29 cellular contexts compared by ENCODE assay signal in the genomic region with DNA sequence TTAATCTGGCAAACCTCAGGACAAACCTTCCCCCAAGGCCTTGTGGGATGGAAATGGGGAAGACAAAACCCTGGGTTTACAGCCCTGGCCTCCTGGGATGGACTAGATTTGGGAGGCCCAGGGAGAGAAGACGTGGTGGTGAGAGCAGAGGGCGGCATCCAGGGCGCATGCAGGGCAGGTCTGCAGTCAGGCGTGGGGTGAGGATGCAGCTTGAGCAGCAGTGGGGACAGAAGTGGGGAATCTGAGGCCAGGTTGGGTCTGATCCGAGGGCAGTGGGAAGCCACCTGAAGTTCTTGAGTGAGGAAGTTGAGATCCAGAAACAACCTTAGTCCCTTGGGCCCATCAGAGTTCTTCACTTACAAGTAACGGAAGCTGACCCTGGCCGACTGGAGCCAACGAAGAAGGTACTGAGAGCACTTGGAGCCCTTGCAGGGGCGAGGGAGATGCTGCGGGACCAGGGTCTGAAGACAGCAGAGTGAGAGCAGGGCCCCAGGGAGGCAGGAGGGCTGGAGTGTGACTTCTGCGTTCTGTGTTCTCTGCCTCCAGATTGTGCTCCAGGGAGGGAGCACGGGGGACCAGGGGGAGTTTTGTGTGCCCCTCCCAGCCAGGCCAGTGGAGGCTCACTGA. TPM values are rescaled to one million over a fixed set of nuclear protein-coding genes. Genes with fewer than 3 reads are reported as not detected.
DNase-seq lines count a peak whose midpoint lies in the region; ATAC-seq, FAIRE-seq and TF ChIP-seq lines count a peak whose summit lies in the region.
"Had no signal": no experiment of that assay in that cellular context is flagged by ENCODE, and none has a peak within 500 bp of the region (broad histone marks: within the 10 kb centered on the region; RNA-seq: fewer than 3 reads in every experiment).

No MANE protein-coding gene starts in this region.

- H4K20me1 ChIP-seq in IMR-90 (ENCODE audit: insufficient read depth, low read length) (no peaks in the 10 kb centered on the region), K562 (replicated peaks; ENCODE audit: control insufficient read depth, insufficient read depth, low read length) (no peaks in the 10 kb centered on the region)

- no peak overlapping the region for H2BK120ac ChIP-seq in IMR-90 (ENCODE audit: low read depth, low read length)

- no peak overlapping the region for H3K23ac ChIP-seq in IMR-90 (ENCODE audit: low read depth, low read length)

- H4K91ac ChIP-seq in IMR-90 (ENCODE audit: insufficient read depth, low read depth, low read length) = no peak overlapping the region

- H3K18ac ChIP-seq in IMR-90 (ENCODE audit: low read depth, low read length) = no peak overlapping the region

- WGBS in IMR-90 (ENCODE audit: extremely low coverage in 2 of 2, insufficient read length in 1 of 2), 2 experiments = 100% methylated on average over 7 of the region's 12 CpGs; no CpG with 5 or more reads in 1 of the 2 experiments
- 49% methylated on average over 12 of the region's 12 CpGs for WGBS in K562 (ENCODE audit: insufficient coverage, low coverage, missing lambda C conversion rate)
- 87 to 95% methylated on average over 5 to 12 of the region's 12 CpGs for WGBS in testis, 2 donors

- DNase-seq in IMR-90 = no peak
- DNase-seq in K562 (ENCODE audit: extremely low read depth in 1 of 4, low spot score in 3 of 4) = no peak
- peak; percentile 47 for DNase-seq in posterior vena cava (ENCODE audit: low spot score)
- no peak for DNase-seq in kidney glomerular epithelial cell (lab: John Stamatoyannopoulos, UW)
- DNase-seq in testis = no peak
- DNase-seq: activated CD4-positive, alpha-beta T cell treated with anti-CD3 and anti-CD28 coated beads, Interleukin-2, amount 50 U/mL, for 48 hours; activated CD4-positive, CD25-positive, alpha-beta regulatory T cell treated with anti-CD3 and anti-CD28 coated beads, Interleukin-2, amount 50 U/mL, for 72 hours; activated naive CD4-positive, alpha-beta T cell treated with anti-CD3 and anti-CD28 coated beads for 36 hours; activated T-cell treated with anti-CD3 and anti-CD28 coated beads, Interleukin-2, amount 50 U/mL, for 72 hours; C1 segment of cervical spinal cord; DMS79 treated with DMSO at 0.1 percent for 48 hours; GDM1; KG1; NCI-H1417; NCI-H2081; NCI-H524 treated with DMSO at 0.1 percent for 48 hours; retina; Right ventricle myocardium superior; stimulated activated naive CD4-positive, alpha-beta T cell treated with Interleukin-2 at 50 U/mL for 16 hours had no signal

- no TSS peak for BruUV-seq in IMR-90 (replicated peaks; lab: Mats Ljungman, UMichigan)
- no TSS peak for BruUV-seq in K562 (replicated peaks; lab: Mats Ljungman, UMichigan)

- no peak overlapping the region for H2AK9ac ChIP-seq in IMR-90 (replicated peaks; ENCODE audit: low read depth, low read length, poor library complexity)

- ATAC-seq in IMR-90 (ENCODE audit: low read depth) (no peak), K562 (no peak), GM21390 (IDR thresholded peaks at IDR 0.05; ENCODE audit: unreplicated experiment) (no peak)
- ATAC-seq: gastrocnemius medialis; natural killer cell treated with Interleukin-12 subunit alpha and Interleukin-12 subunit beta and Interleukin-15 and Interleukin-18, amount 100 ng/mL, for 72 hours had no signal

- H3K4me2 ChIP-seq in IMR-90 (ENCODE audit: low read depth, low read length) (no peak overlapping the region), K562 (ENCODE audit: insufficient read depth, low read length) (no peak overlapping the region)

- TF ChIP-seq RAD21 in IMR-90 (IDR thresholded peaks at IDR 0.05; ENCODE audit: low read length) (no peak), K562 (CRISPR knock-in tag; conservative IDR thresholded peaks at IDR 0.05 in 1 of 2, IDR thresholded peaks at IDR 0.05 in 1 of 2) (no peak)

- no peak overlapping the region for H4K8ac ChIP-seq in IMR-90 (ENCODE audit: low read depth in 2 of 2, low read length in 2 of 2)

- intact Hi-C loops in IMR-90 (cut with micrococcal nuclease) = no loop called here
- intact Hi-C loops in K562 (cut with micrococcal nuclease) = no loop called here
- intact Hi-C loops in posterior vena cava (cut with DNase I) = no loop called here
- intact Hi-C loops in testis (cut with DNase I; ENCODE audit: low total_unique reads) = no loop called here

- H2BK20ac ChIP-seq in IMR-90 (ENCODE audit: low read depth, low read length) = no peak overlapping the region

- H3K79me1 ChIP-seq in IMR-90 (ENCODE audit: low read depth in 1 of 2, low read length in 2 of 2) = no peaks in the 10 kb centered on the region

- H3K56ac ChIP-seq in IMR-90 (ENCODE audit: extremely low read depth, insufficient read depth, low read length) = no peak overlapping the region

- H3K9me1 ChIP-seq in IMR-90 (ENCODE audit: insufficient read depth, low read length) = no peaks in the 10 kb centered on the region
- no peaks in the 10 kb centered on the region for H3K9me1 ChIP-seq in K562 (ENCODE audit: control insufficient read depth, insufficient read depth, low read length)

- H3K36me3 ChIP-seq in ACC112 (ENCODE audit: insufficient read depth, low read length) = no peaks in the 10 kb centered on the region
- H3K36me3 ChIP-seq in IMR-90 (ENCODE audit: control insufficient read depth, insufficient read depth, low read length) = no peaks in the 10 kb centered on the region
- H3K36me3 ChIP-seq in K562 (ENCODE audit: control insufficient read depth, insufficient read depth, low read length) = no peaks in the 10 kb centered on the region
- no peaks in the 10 kb centered on the region for H3K36me3 ChIP-seq in testis (ENCODE audit: low read depth, missing control alignments)
- H3K36me3 ChIP-seq: gastrocnemius medialis, MG63 had no signal

- no peak overlapping the region for H2BK15ac ChIP-seq in IMR-90 (ENCODE audit: low read depth, low read length)

- H3K14ac ChIP-seq in IMR-90 (replicated peaks; ENCODE audit: low read depth, low read length) = no peak overlapping the region

- H3K9me3 ChIP-seq in IMR-90 (ENCODE audit: control insufficient read depth, insufficient read depth, low read length) (no peaks in the 10 kb centered on the region), K562 (replicated peaks; ENCODE audit: control insufficient read depth, insufficient read depth, low read depth, low read length) (no peaks in the 10 kb centered on the region; the same call in 1 of the 2 replicates), testis (no peaks in the 10 kb centered on the region)
- H3K9me3 ChIP-seq: gastrocnemius medialis, MG63 had no signal

- no peaks in the 10 kb centered on the region for H3K79me2 ChIP-seq in ACC112 (ENCODE audit: control insufficient read depth, insufficient read depth, low read length, unreplicated experiment)
- no peaks in the 10 kb centered on the region for H3K79me2 ChIP-seq in K562 (ENCODE audit: control insufficient read depth, insufficient read depth, low read length)

- POLR2A ChIA-PET in IMR-90 (lab: Charles Lee; ENCODE audit: unreplicated experiment) (no interaction called here), K562 (lab: Yijun Ruan, JAX) (interaction anchor here (0.6 to 1.8 kb wide), 3 partner anchors 9 to 38 kb away, joined by 3 to 6 read pairs (median 4); no protein-coding TSS in a partner anchor)

- H3K9ac ChIP-seq in IMR-90 (ENCODE audit: low read depth, low read length) = no peak overlapping the region
- H3K9ac ChIP-seq in K562 (ENCODE audit: insufficient read depth in 1 of 2, low read depth in 2 of 2, low read length in 2 of 2) = no peak overlapping the region; a peak in 1 of 4 replicates
- H3K9ac ChIP-seq: GM23248 had no signal

- H2BK5ac ChIP-seq in IMR-90 (ENCODE audit: low read depth, low read length, poor library complexity, severe bottlenecking) = no peak overlapping the region

- dilution Hi-C loops in IMR-90 (cut with HindIII; ENCODE audit: low sequenced_read_pairs, unreplicated experiment) = no loop called here

- H4K5ac ChIP-seq in IMR-90 (ENCODE audit: low read depth, low read length) = no peak overlapping the region

- H3K27ac ChIP-seq in ACC112 (ENCODE audit: low read depth, low read length) (peak overlapping the region; percentile 54; the same call in 1 of the 2 replicates), IMR-90 (ENCODE audit: insufficient read depth, low read length) (no peak overlapping the region), K562 (ENCODE audit: extremely low read depth, low read depth, low read length) (no peak overlapping the region), testis (no peak overlapping the region)
- H3K27ac ChIP-seq: gastrocnemius medialis, skin epidermis had no signal

- H2AK5ac ChIP-seq in IMR-90 (ENCODE audit: low read depth, low read length) = no peak overlapping the region

- H3K4me1 ChIP-seq in ACC112 (ENCODE audit: control insufficient read depth, insufficient read depth, low read length, unreplicated experiment) = peaks cover 38% of the 10 kb centered on the region
- H3K4me1 ChIP-seq in IMR-90 (ENCODE audit: control insufficient read depth, insufficient read depth, low read length) = peaks cover 8% of the 10 kb centered on the region; the same call in 1 of the 2 replicates
- H3K4me1 ChIP-seq in K562 (replicated peaks in 1 of 2; ENCODE audit: control insufficient read depth in 2 of 2, insufficient read depth in 2 of 2, low read length in 2 of 2) = no peaks in the 10 kb centered on the region; a peak in 2 of 5 replicates
- peaks cover 7% of the 10 kb centered on the region for H3K4me1 ChIP-seq in testis
- H3K4me1 ChIP-seq: gastrocnemius medialis had no signal

- FAIRE-seq in K562 (lab: Jason Lieb, UNC) = no peak
- FAIRE-seq: endothelial cell of umbilical vein had no signal

- CTCF ChIA-PET in IMR-90 (lab: Yijun Ruan, JAX) = no interaction called here
- CTCF ChIA-PET in K562 (lab: Yijun Ruan, JAX; ENCODE audit: low intra/inter-chr PET ratio) = no interaction called here

- H2AFZ ChIP-seq in ACC112 (ENCODE audit: low read length, unreplicated experiment) (no peak overlapping the region), IMR-90 (replicated peaks; ENCODE audit: low read length, poor library complexity) (peak overlapping the region; percentile 21), K562 (ENCODE audit: low read depth, low read length) (no peak overlapping the region)
- H2AFZ ChIP-seq: GM23248 had no signal

- in situ Hi-C loops in IMR-90 (cut with MboI; ENCODE audit: low sequenced_read_pairs) = no loop called here
- in situ Hi-C loops in K562 (cut with MboI) = no loop called here

- no peak for TF ChIP-seq EP300 in K562 (IDR thresholded peaks at IDR 0.05; ENCODE audit: low read length)

- H3K4me3 ChIP-seq in ACC112 (ENCODE audit: low read depth, low read length) (no peak overlapping the region), IMR-90 (ENCODE audit: insufficient read depth, low read depth, low read length) (no peak overlapping the region), K562 (no peak overlapping the region), testis (no peak overlapping the region)
- H3K4me3 ChIP-seq: gastrocnemius medialis, GM23248, MG63, skin epidermis had no signal

- no peak for TF ChIP-seq CTCF in IMR-90 (conservative IDR thresholded peaks at IDR 0.05; ENCODE audit: low read depth, low read length)
- TF ChIP-seq CTCF in K562 (IDR thresholded peaks at IDR 0.05 in 2 of 3, conservative IDR thresholded peaks at IDR 0.05 in 1 of 3; ENCODE audit: insufficient read depth in 2 of 3, low read depth in 1 of 3, low read length in 3 of 3) = no peak
- no peak for TF ChIP-seq CTCF in testis (IDR thresholded peaks at IDR 0.05)

- no peak overlapping the region for H3K4ac ChIP-seq in IMR-90 (ENCODE audit: low read depth, low read length)

- H3K27me3 ChIP-seq in ACC112 (ENCODE audit: insufficient read depth, low read length) = no peaks in the 10 kb centered on the region
- H3K27me3 ChIP-seq in IMR-90 (ENCODE audit: control insufficient read depth, insufficient read depth, low read length) = no peaks in the 10 kb centered on the region; the same call in 1 of the 2 replicates
- H3K27me3 ChIP-seq in K562 (ENCODE audit: control insufficient read depth in 2 of 2, insufficient read depth in 2 of 2, low read length in 2 of 2) = no peaks in the 10 kb centered on the region
- H3K27me3 ChIP-seq in testis = no peaks in the 10 kb centered on the region
- H3K27me3 ChIP-seq: gastrocnemius medialis, MG63 had no signal

- no peak for TF ChIP-seq POLR2A in IMR-90 (IDR thresholded peaks at IDR 0.05; ENCODE audit: low read depth, low read length)
- TF ChIP-seq POLR2A in K562 (conservative IDR thresholded peaks at IDR 0.05) = no peak
- TF ChIP-seq POLR2A in testis (IDR thresholded peaks at IDR 0.05) = no peak

RNA-seq across cellular contexts. Expression of a gene that starts 42.0 kb away (rescaled TPM):
- total RNA-seq in IMR-90 (2012; rRNA removed) = under 0.01 TPM in 2 replicates
- 0.07 and 0.10 TPM in 2 replicates for polyA plus RNA-seq in IMR-90 (2012; rRNA removed)
- polyA plus RNA-seq in IMR-90 (2012; cell fraction: cytosol; rRNA removed) = 0.03 and 0.05 TPM in 2 replicates
- 1.3 and 1.7 TPM in 2 replicates for polyA plus RNA-seq in IMR-90 (2012; cell fraction: nucleus; rRNA removed; ENCODE audit: low replicate concordance)
- total RNA-seq in K562 (2011; cell fraction: chromatin; rRNA removed; ENCODE audit: low replicate concordance) = 4.4 and 8.6 TPM in 2 replicates
- total RNA-seq in K562 (2011; cell fraction: nucleolus; rRNA removed) = 2.4 and 3.2 TPM in 2 replicates
- total RNA-seq in K562 (2011; cell fraction: nucleoplasm; rRNA removed) = 3.6 and 4.8 TPM in 2 replicates
- total RNA-seq in K562 (2014; rRNA removed) = 0.04 TPM in 1 of 2 replicates, not detected in the other
- total RNA-seq in K562 (2014; rRNA removed; fragmentation: Illumina TruSeq; extraction: Trizol) = not detected in 2 replicates
- 0.07 TPM in 1 of 2 replicates, not detected in the other for total RNA-seq in K562 (2015; rRNA removed; fragmentation: Illumina TruSeq; extraction: Trizol)
- total RNA-seq in K562 (2021) = 0.09 and 0.16 TPM in 2 replicates
- 0.13 TPM in 1 of 2 replicates, not detected in the other for polyA plus RNA-seq in K562 (2011; rRNA removed)
- 0.07 TPM in 1 of 2 replicates, not detected in the other for polyA plus RNA-seq in K562 (2011; cell fraction: cytosol; rRNA removed)
- 0.20 and 1.3 TPM in 2 replicates for polyA plus RNA-seq in K562 (2011; cell fraction: nucleus; rRNA removed)
- polyA plus RNA-seq in K562 (2012) = 0.08 and 0.39 TPM in 2 replicates
- 0.06 TPM in 1 of 2 replicates, not detected in the other for polyA plus RNA-seq in K562 (2014; fragmentation: Illumina TruSeq; extraction: Trizol)
- polyA plus RNA-seq in K562 (2014; fragmentation: Nextera tagmentation; extraction: Ambion mirVana) = not detected
- polyA plus RNA-seq in K562 (2014; rRNA removed) = 0.04 and 0.08 TPM in 2 replicates
- 0.21 TPM in 1 of 2 replicates, not detected in the other for polyA minus RNA-seq in K562 (2011; rRNA and poly(A)+ RNA removed)
- polyA minus RNA-seq in K562 (2011; cell fraction: cytosol; rRNA and poly(A)+ RNA removed) = not detected in 2 replicates
- 0.11 and 0.67 TPM in 2 replicates for polyA minus RNA-seq in K562 (2011; cell fraction: nucleus; rRNA and poly(A)+ RNA removed)
- total RNA-seq in posterior vena cava = under 1 TPM; 0.09 to 0.10 TPM
- under 1 TPM; 0.39 to 0.99 TPM for total RNA-seq in testis
- 0.34 TPM for polyA plus RNA-seq in testis (ENCODE audit: insufficient read depth, low read depth, low replicate concordance)
- total RNA-seq: activated naive CD4-positive, alpha-beta T cell treated with anti-CD3 and anti-CD28 coated beads for 36 hours; activated T-cell treated with anti-CD3 and anti-CD28 coated beads, Interleukin-2, amount 50 U/mL, for 72 hours; endothelial cell of umbilical vein; gastrocnemius medialis; GM23248; lung microvascular endothelial cell; natural killer cell treated with Interleukin-12 subunit alpha and Interleukin-12 subunit beta and Interleukin-15 and Interleukin-18, amount 100 ng/mL, for 72 hours; Right ventricle myocardium superior; T-helper 2 cell treated with Interferon-gamma antibody and Interleukin-4, amounts not matched to agents 100 ng/mL and 5 ng/mL, for 36 hours had no signal
- polyA plus RNA-seq: endothelial cell of umbilical vein had no signal

RNA-seq across cellular contexts. Expression of a gene that starts 54.4 kb away (rescaled TPM):
- total RNA-seq in IMR-90 (2012; rRNA removed) = 0.56 and 0.90 TPM in 2 replicates
- polyA plus RNA-seq in IMR-90 (2012; rRNA removed) = 8.2 and 10.3 TPM in 2 replicates
- 4.7 and 16.0 TPM in 2 replicates for polyA plus RNA-seq in IMR-90 (2012; cell fraction: cytosol; rRNA removed)
- polyA plus RNA-seq in IMR-90 (2012; cell fraction: nucleus; rRNA removed; ENCODE audit: low replicate concordance) = 34.2 and 49.3 TPM in 2 replicates
- total RNA-seq in K562 (2011; cell fraction: chromatin; rRNA removed; ENCODE audit: low replicate concordance) = 19.3 and 33.1 TPM in 2 replicates
- total RNA-seq in K562 (2011; cell fraction: nucleolus; rRNA removed) = 12.5 and 16.5 TPM in 2 replicates
- 15.9 and 26.4 TPM in 2 replicates for total RNA-seq in K562 (2011; cell fraction: nucleoplasm; rRNA removed)
- 0.41 and 1.1 TPM in 2 replicates for total RNA-seq in K562 (2014; rRNA removed)
- total RNA-seq in K562 (2014; rRNA removed; fragmentation: Illumina TruSeq; extraction: Trizol) = 0.58 and 0.67 TPM in 2 replicates
- total RNA-seq in K562 (2015; rRNA removed; fragmentation: Illumina TruSeq; extraction: Trizol) = 2.1 and 2.2 TPM in 2 replicates
- total RNA-seq in K562 (2021) = 1.5 and 1.6 TPM in 2 replicates
- polyA plus RNA-seq in K562 (2011; rRNA removed) = 0.60 and 2.0 TPM in 2 replicates
- polyA plus RNA-seq in K562 (2011; cell fraction: cytosol; rRNA removed) = 0.38 and 4.3 TPM in 2 replicates
- 1.7 and 13.8 TPM in 2 replicates for polyA plus RNA-seq in K562 (2011; cell fraction: nucleus; rRNA removed)
- 4.3 and 41.5 TPM in 2 replicates for polyA plus RNA-seq in K562 (2012)
- polyA plus RNA-seq in K562 (2014; fragmentation: Illumina TruSeq; extraction: Trizol) = 0.68 and 1.4 TPM in 2 replicates
- under 1 TPM in 1 of 2 experiments, not detected in 1; 0.06 TPM for polyA plus RNA-seq in K562 (2014; fragmentation: Nextera tagmentation; extraction: Ambion mirVana)
- polyA plus RNA-seq in K562 (2014; rRNA removed) = 1.1 TPM in 2 replicates
- 1.4 TPM in 1 of 2 replicates, not detected in the other for polyA minus RNA-seq in K562 (2011; rRNA and poly(A)+ RNA removed)
- 0.86 TPM in 1 of 2 replicates, not detected in the other for polyA minus RNA-seq in K562 (2011; cell fraction: cytosol; rRNA and poly(A)+ RNA removed)
- polyA minus RNA-seq in K562 (2011; cell fraction: nucleus; rRNA and poly(A)+ RNA removed) = 1.4 and 2.6 TPM in 2 replicates
- total RNA-seq in posterior vena cava = 10 to 100 TPM in 1 of 2 donors, 1 to 10 TPM in 1; 5.3 to 15.6 TPM
- total RNA-seq in testis = 10 to 100 TPM in 1 of 2 donors, 1 to 10 TPM in 1; 2.0 to 10.2 TPM
- polyA plus RNA-seq in testis (ENCODE audit: insufficient read depth, low read depth, low replicate concordance) = 21.9 TPM
- total RNA-seq: activated naive CD4-positive, alpha-beta T cell treated with anti-CD3 and anti-CD28 coated beads for 36 hours; activated T-cell treated with anti-CD3 and anti-CD28 coated beads, Interleukin-2, amount 50 U/mL, for 72 hours; endothelial cell of umbilical vein; gastrocnemius medialis; lung microvascular endothelial cell; natural killer cell treated with Interleukin-12 subunit alpha and Interleukin-12 subunit beta and Interleukin-15 and Interleukin-18, amount 100 ng/mL, for 72 hours; Right ventricle myocardium superior; T-helper 2 cell treated with Interferon-gamma antibody and Interleukin-4, amounts not matched to agents 100 ng/mL and 5 ng/mL, for 36 hours had no signal
- polyA plus RNA-seq: endothelial cell of umbilical vein had no signal
